Comparison of ENCODE assay signal across 11 cellular contexts in the genomic region with DNA sequence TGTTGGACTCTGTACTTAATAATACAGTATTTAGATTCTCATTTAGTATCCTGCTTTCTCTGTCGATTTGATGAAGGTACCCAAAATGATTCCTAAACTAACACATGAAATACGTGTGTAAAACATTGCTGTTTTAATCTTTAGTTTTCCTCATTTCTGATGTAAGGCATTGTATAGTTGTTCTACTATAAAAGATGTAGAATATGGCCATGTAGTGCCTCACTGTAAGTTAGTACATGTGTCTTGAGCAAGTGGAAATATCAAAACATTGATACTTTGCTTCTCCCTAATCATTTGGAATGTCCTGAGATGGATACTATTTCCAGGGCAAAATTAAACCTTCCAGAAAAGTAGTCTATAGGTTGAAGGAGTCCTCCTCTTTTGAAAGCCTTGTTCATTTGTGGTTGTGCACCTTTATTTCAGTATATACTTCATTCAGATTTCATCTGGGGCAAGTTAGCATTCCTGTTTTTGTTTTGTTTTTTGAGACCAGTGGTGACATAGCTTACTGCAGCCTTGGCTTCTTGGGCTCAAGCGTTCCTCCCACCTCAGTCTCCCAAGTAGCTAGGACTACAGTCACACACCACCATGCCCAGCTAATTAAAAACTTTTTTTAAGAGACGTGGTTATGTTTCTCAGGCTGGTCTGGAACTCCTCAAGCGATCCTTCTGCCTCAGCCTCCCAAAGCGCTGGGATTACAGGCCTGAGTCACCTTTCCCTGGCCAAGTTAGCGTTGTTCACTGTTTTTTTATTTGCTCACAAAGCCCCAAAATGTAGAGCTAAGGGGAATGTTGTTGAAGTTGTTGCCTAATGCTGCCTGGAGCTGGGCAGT. TPM values are rescaled to one million over a fixed set of nuclear protein-coding genes. Genes with fewer than 3 reads are reported as not detected.
A peak's percentile ranks its signal among the peaks of the same experiment; 100 is the strongest.
DNase-seq lines count a peak whose midpoint lies in the region; ATAC-seq and TF ChIP-seq lines count a peak whose summit lies in the region.
"Had no signal": no experiment of that assay in that cellular context is flagged by ENCODE, and none has a peak within 500 bp of the region (broad histone marks: within the 10 kb centered on the region; RNA-seq: fewer than 3 reads in every experiment).

No MANE protein-coding gene starts in this region.

- intact Hi-C loops in activated CD4-positive, alpha-beta T cell treated with anti-CD3 and anti-CD28 coated beads for 36 hours (cut with DNase I, micrococcal nuclease), result no loop called here
- intact Hi-C loops in esophagus squamous epithelium (cut with DNase I), result loop anchor here (10.0 kb wide), 1 partner anchor 161 kb away; a partner anchor contains a TSS

- H3K9me3 ChIP-seq in esophagus squamous epithelium, result no peaks in the 10 kb centered on the region
- H3K9me3 ChIP-seq: Peyer's patch had no signal

- H3K27ac Mint-ChIP-seq in activated CD4-positive, alpha-beta T cell treated with anti-CD3 and anti-CD28 coated beads for 36 hours, result peak overlapping the region; percentile 9
- peak overlapping the region; percentile 69 for H3K27ac Mint-ChIP-seq in stimulated activated effector memory CD8-positive, alpha-beta T cell treated with anti-CD3 and anti-CD28 coated beads, Interleukin-12 subunit alpha, Interleukin-12 subunit beta, amount 100 ng/mL, for 72 hours

- peaks cover 5 to 96% (median 38%) of the 10 kb centered on the region in 3 donors for H3K36me3 ChIP-seq in esophagus squamous epithelium

- ATAC-seq in activated CD4-positive, alpha-beta T cell treated with anti-CD3 and anti-CD28 coated beads for 36 hours, result no peak
- no peak for ATAC-seq in stimulated activated effector memory CD8-positive, alpha-beta T cell treated with anti-CD3 and anti-CD28 coated beads, Interleukin-12 subunit alpha, Interleukin-12 subunit beta, amount 100 ng/mL, for 72 hours
- ATAC-seq in HG02885 (IDR thresholded peaks at IDR 0.05; ENCODE audit: poor library complexity, unreplicated experiment) (no peak), HG03025 (IDR thresholded peaks at IDR 0.05; ENCODE audit: low FRiP score, unreplicated experiment) (no peak)

- DNase-seq in activated CD4-positive, alpha-beta T cell treated with anti-CD3 and anti-CD28 coated beads for 36 hours, result no peak
- no peak for DNase-seq in activated CD4-positive, alpha-beta T cell treated with anti-CD3 and anti-CD28 coated beads for 1 hour
- DNase-seq in esophagus squamous epithelium (lab: John Stamatoyannopoulos, UW) (no peak), NOMO-1 (lab: John Stamatoyannopoulos, UW; ENCODE audit: unreplicated experiment in 2 of 2) (no peak)
- no peak for DNase-seq in stimulated activated effector memory CD8-positive, alpha-beta T cell treated with anti-CD3 and anti-CD28 coated beads, Interleukin-12 subunit alpha, Interleukin-12 subunit beta, amount 100 ng/mL, for 72 hours (ENCODE audit: low spot score in 2 of 2)
- DNase-seq: NCI-H1105 treated with DMSO at 0.1 percent for 48 hours; stimulated activated CD4-positive, alpha-beta T cell treated with anti-CD3 and anti-CD28 coated beads, Interleukin-1b, Interleukin-23, amount 100 ng/mL, for 48 hours had no signal

- no peak overlapping the region for H3K4me3 ChIP-seq in esophagus squamous epithelium
- H3K4me3 ChIP-seq: Peyer's patch had no signal

- 75 to 80% methylated on average over 6 to 7 of the region's 7 CpGs for WGBS in esophagus squamous epithelium, 2 donors

- H3K4me3 Mint-ChIP-seq in activated CD4-positive, alpha-beta T cell treated with anti-CD3 and anti-CD28 coated beads for 36 hours, result no peak overlapping the region
- H3K4me3 Mint-ChIP-seq in stimulated activated effector memory CD8-positive, alpha-beta T cell treated with anti-CD3 and anti-CD28 coated beads, Interleukin-12 subunit alpha, Interleukin-12 subunit beta, amount 100 ng/mL, for 72 hours, result no peak overlapping the region

- POLR2A ChIA-PET in activated CD4-positive, alpha-beta T cell treated with anti-CD3 and anti-CD28 coated beads for 36 hours (lab: Charles Lee), result interaction anchor here (0.6 to 4.2 kb wide), 2 partner anchors 7 to 144 kb away, joined by 3 to 38 read pairs; no protein-coding TSS in a partner anchor

- no peaks in the 10 kb centered on the region for H3K27me3 Mint-ChIP-seq in activated CD4-positive, alpha-beta T cell treated with anti-CD3 and anti-CD28 coated beads for 36 hours

- peaks cover 75% of the 10 kb centered on the region for H3K4me1 Mint-ChIP-seq in activated CD4-positive, alpha-beta T cell treated with anti-CD3 and anti-CD28 coated beads for 36 hours
- H3K4me1 Mint-ChIP-seq in stimulated activated effector memory CD8-positive, alpha-beta T cell treated with anti-CD3 and anti-CD28 coated beads, Interleukin-12 subunit alpha, Interleukin-12 subunit beta, amount 100 ng/mL, for 72 hours, result peaks cover 71% of the 10 kb centered on the region

- H3K4me1 ChIP-seq in esophagus squamous epithelium, result peaks cover 14 to 90% (median 60%) of the 10 kb centered on the region in 3 donors

- H3K9me3 Mint-ChIP-seq in activated CD4-positive, alpha-beta T cell treated with anti-CD3 and anti-CD28 coated beads for 36 hours (ENCODE audit: low read depth), result no peaks in the 10 kb centered on the region
- H3K9me3 Mint-ChIP-seq in stimulated activated effector memory CD8-positive, alpha-beta T cell treated with anti-CD3 and anti-CD28 coated beads, Interleukin-12 subunit alpha, Interleukin-12 subunit beta, amount 100 ng/mL, for 72 hours, result no peaks in the 10 kb centered on the region

- CTCF ChIA-PET in activated CD4-positive, alpha-beta T cell treated with anti-CD3 and anti-CD28 coated beads for 36 hours (lab: Charles Lee), result interaction anchor here (1.0 to 2.7 kb wide), 7 partner anchors 8 to 245 kb away, joined by 3 to 11 read pairs (median 4); a partner anchor contains a TSS

- TF ChIP-seq POLR2A in esophagus squamous epithelium (IDR thresholded peaks at IDR 0.05), result no peak

- peaks cover 87% of the 10 kb centered on the region for H3K36me3 Mint-ChIP-seq in activated CD4-positive, alpha-beta T cell treated with anti-CD3 and anti-CD28 coated beads for 36 hours (ENCODE audit: low read depth)
- H3K36me3 Mint-ChIP-seq in stimulated activated effector memory CD8-positive, alpha-beta T cell treated with anti-CD3 and anti-CD28 coated beads, Interleukin-12 subunit alpha, Interleukin-12 subunit beta, amount 100 ng/mL, for 72 hours, result peaks cover 100% of the 10 kb centered on the region

- no peaks in the 10 kb centered on the region for H3K27me3 ChIP-seq in esophagus squamous epithelium
- H3K27me3 ChIP-seq: Peyer's patch had no signal

- H3K27ac ChIP-seq in VCaP (no peak overlapping the region), esophagus squamous epithelium (peak overlapping the region in 3 of 4 donors; percentile 21 to 68 (median 62))

- TF ChIP-seq CTCF in VCaP (conservative IDR thresholded peaks at IDR 0.05) (0 out of 2 replicates have a peak, but pooled peaks have one; percentile 15), esophagus squamous epithelium (IDR thresholded peaks at IDR 0.05) (peak in 3 of 6 experiments; percentile 26 to 38 (median 29))

RNA-seq across cellular contexts. Expression of a gene that starts 11.6 kb away (rescaled TPM):
- 100 to 1,000 TPM; 298 to 464 TPM for total RNA-seq in activated CD4-positive, alpha-beta T cell treated with anti-CD3 and anti-CD28 coated beads for 36 hours
- 100 to 1,000 TPM; 111 to 213 (median 185) TPM for total RNA-seq in esophagus squamous epithelium

RNA-seq across cellular contexts. Expression of a gene that starts 58.5 kb away (rescaled TPM):
- total RNA-seq in activated CD4-positive, alpha-beta T cell treated with anti-CD3 and anti-CD28 coated beads for 36 hours, result 10 to 100 TPM; 24.0 to 27.0 TPM
- total RNA-seq in esophagus squamous epithelium, result 10 to 100 TPM; 26.5 to 33.6 (median 30.3) TPM
